8 cellular contexts compared by ENCODE assay signal in the genomic region with DNA sequence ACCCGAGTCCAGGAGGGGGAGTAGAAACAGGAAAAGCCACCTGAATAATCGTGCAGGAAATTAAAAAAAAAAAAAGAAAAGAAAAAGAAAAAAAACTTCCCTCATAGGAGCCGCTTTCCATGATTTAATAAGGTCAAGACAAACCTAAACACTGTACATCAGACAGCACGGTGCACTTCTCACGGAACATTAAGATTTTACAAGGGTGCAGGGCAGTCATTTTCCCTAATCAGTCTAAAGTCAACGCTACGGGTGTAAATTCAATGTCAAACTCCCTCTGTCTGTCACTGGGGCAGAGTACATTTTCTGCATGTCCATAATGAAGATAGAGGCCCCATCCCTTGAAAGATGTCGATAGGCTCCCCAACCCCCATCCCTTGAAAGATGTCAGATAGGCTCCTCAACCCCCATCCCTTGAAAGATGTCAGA.
A peak's percentile ranks its signal among the peaks of the same experiment; 100 is the strongest.
DNase-seq lines count a peak whose midpoint lies in the region; ATAC-seq and TF ChIP-seq lines count a peak whose summit lies in the region.

No MANE protein-coding gene starts in this region.

- DNase-seq in A673 (ENCODE audit: low spot score) (no peak), NCI-H524 treated with DMSO at 0.1 percent for 48 hours (lab: John Stamatoyannopoulos, UW) (no peak), NCI-H2081 (lab: John Stamatoyannopoulos, UW) (no peak), GF-D8 (lab: John Stamatoyannopoulos, UW) (no peak)

- WGBS in HUES64 = 12% methylated on average over 7 of the region's 8 CpGs
- 10 to 18% methylated on average over 4 to 7 of the region's 8 CpGs for WGBS in mesodermal cell (ENCODE audit: insufficient coverage in 2 of 2), 2 experiments

- no peak for TF ChIP-seq CTCF in A673 (conservative IDR thresholded peaks at IDR 0.05; ENCODE audit: low read depth, low read length)

- no peak for ATAC-seq in GM21447 (IDR thresholded peaks at IDR 0.05; ENCODE audit: unreplicated experiment)

- no TSS peak for BruUV-seq in A673 (replicated peaks; lab: Mats Ljungman, UMichigan)

- H3K36me3 ChIP-seq in A673 (ENCODE audit: insufficient read depth, low read length, poor library complexity, severe bottlenecking) (no peaks in the 10 kb centered on the region), HUES64 (ENCODE audit: insufficient read depth, low read length) (no peaks in the 10 kb centered on the region), mesodermal cell (ENCODE audit: control insufficient read depth, insufficient read depth, low read length) (no peaks in the 10 kb centered on the region)

- peaks cover 51% of the 10 kb centered on the region for H3K27me3 ChIP-seq in A673 (replicated peaks; ENCODE audit: insufficient read depth, low read depth, low read length, poor library complexity)
- H3K27me3 ChIP-seq in HUES64 (ENCODE audit: insufficient read depth, low read length) = peaks cover 24% of the 10 kb centered on the region; the same call in 1 of the 2 replicates

- intact Hi-C loops in A673 (cut with micrococcal nuclease; ENCODE audit: unreplicated experiment) = no loop called here

- POLR2A ChIA-PET in A673 (lab: Charles Lee; ENCODE audit: low non-redundant PET) = no interaction called here

- H3K9me3 ChIP-seq in A673 (ENCODE audit: low read depth, low read length, poor library complexity, severe bottlenecking) (no peaks in the 10 kb centered on the region), HUES64 (ENCODE audit: insufficient read depth, low read depth, low read length) (no peaks in the 10 kb centered on the region), mesodermal cell (ENCODE audit: control insufficient read depth, low read length) (no peaks in the 10 kb centered on the region)

- CTCF ChIA-PET in A673 (lab: Charles Lee) = interaction anchor here (0.7 kb wide), 1 partner anchor 194 kb away, joined by 5 read pairs; no protein-coding TSS in a partner anchor

- H3K4me1 ChIP-seq in A673 (ENCODE audit: insufficient read depth, low read length, poor library complexity, severe bottlenecking) (peaks cover 6% of the 10 kb centered on the region), HUES64 (ENCODE audit: insufficient read depth, low read length) (peaks cover 47% of the 10 kb centered on the region), mesodermal cell (ENCODE audit: control insufficient read depth, insufficient read depth, low read length, poor library complexity, severe bottlenecking) (peaks cover 13% of the 10 kb centered on the region)

- no peak overlapping the region for H3K9ac ChIP-seq in HUES64 (ENCODE audit: low read depth, low read length)

- peak overlapping the region; percentile 50 for H3K4me3 ChIP-seq in A673 (ENCODE audit: low read depth, low read length, poor library complexity, severe bottlenecking)
- peak overlapping the region; percentile 90 for H3K4me3 ChIP-seq in HUES64 (ENCODE audit: low read length)
- peak overlapping the region; percentile 79 for H3K4me3 ChIP-seq in mesodermal cell (ENCODE audit: extremely low read depth, insufficient read depth, low read length, poor library complexity, severe bottlenecking)

- H3K27ac ChIP-seq in A673 (ENCODE audit: low read depth, low read length, poor library complexity, severe bottlenecking) (no peak overlapping the region), HUES64 (ENCODE audit: low read depth, low read length) (no peak overlapping the region), cingulate gyrus (ENCODE audit: low read depth, low read length) (peak overlapping the region; percentile 52), mesodermal cell (ENCODE audit: low read depth, low read length, severe bottlenecking) (no peak overlapping the region)
